In genomic region chr10:22324413-22324812, GRCh38 we compare ENCODE assay signal across 9 cellular contexts. TPM values are rescaled to one million over a fixed set of nuclear protein-coding genes. Genes with fewer than 3 reads are reported as not detected.
DNase-seq lines count a peak whose midpoint lies in the region; ATAC-seq, FAIRE-seq and TF ChIP-seq lines count a peak whose summit lies in the region.
"Had no signal": no experiment of that assay in that cellular context is flagged by ENCODE, and none has a peak within 500 bp of the region (broad histone marks: within the 10 kb centered on the region; RNA-seq: fewer than 3 reads in every experiment).

No MANE protein-coding gene starts in this region.

- H3K4me1 Mint-ChIP-seq in activated naive CD4-positive, alpha-beta T cell treated with anti-CD3 and anti-CD28 coated beads, Interleukin-2, amount 10 ng/mL, durations not matched to agents 7 days and 5 days = peaks cover 50% of the 10 kb centered on the region
- H3K4me1 Mint-ChIP-seq in activated B cell treated with CpG ODN at 0.5 μM for 24 hours = peaks cover 49% of the 10 kb centered on the region

- H3K4me2 ChIP-seq in keratinocyte (ENCODE audit: control insufficient read depth, extremely low read depth, insufficient read depth, low read depth, low read length) = peak overlapping the region; percentile 97

- no peaks in the 10 kb centered on the region for H3K9me3 ChIP-seq in keratinocyte (ENCODE audit: control insufficient read depth, low read depth, low read length)

- no peak overlapping the region for H3K4me3 ChIP-seq in keratinocyte (ENCODE audit: control insufficient read depth in 2 of 3, extremely low read depth in 1 of 3, insufficient read depth in 2 of 3, low read depth in 1 of 3, low read length in 3 of 3)

- no peaks in the 10 kb centered on the region for H3K79me2 ChIP-seq in keratinocyte (ENCODE audit: control insufficient read depth, insufficient read depth, low read length)

- no peaks in the 10 kb centered on the region for H4K20me1 ChIP-seq in keratinocyte (ENCODE audit: control insufficient read depth, extremely low read depth, insufficient read depth, low read length)

- FAIRE-seq in keratinocyte (lab: Jason Lieb, UNC) = no peak

- H2AFZ ChIP-seq in keratinocyte (ENCODE audit: control insufficient read depth, low read length) = no peak overlapping the region

- ATAC-seq in activated B cell treated with CpG ODN at 0.5 μM for 24 hours (ENCODE audit: low read depth) (no peak), HG02678 (IDR thresholded peaks at IDR 0.05; ENCODE audit: unreplicated experiment) (no peak)

- intact Hi-C loops in activated B cell treated with CpG ODN at 0.5 μM for 24 hours (cut with micrococcal nuclease) = loop anchor here (5.0 kb wide), 1 partner anchor 398 kb away; no protein-coding TSS in a partner anchor

- no peaks in the 10 kb centered on the region for H3K9me1 ChIP-seq in keratinocyte (ENCODE audit: control insufficient read depth, extremely low read depth, insufficient read depth, low read length)

- POLR2A ChIA-PET in activated B cell treated with CpG ODN at 0.5 μM for 24 hours (lab: Charles Lee) = interaction anchor here (0.9 to 4.7 kb wide), 7 partner anchors 8 to 664 kb away, joined by 3 to 38 read pairs (median 7); partner anchors contain the start of gene COMMD3

- H3K36me3 Mint-ChIP-seq in activated naive CD4-positive, alpha-beta T cell treated with anti-CD3 and anti-CD28 coated beads, Interleukin-2, amount 10 ng/mL, durations not matched to agents 7 days and 5 days = peaks cover 18% of the 10 kb centered on the region
- peaks cover 16% of the 10 kb centered on the region for H3K36me3 Mint-ChIP-seq in activated B cell treated with CpG ODN at 0.5 μM for 24 hours (ENCODE audit: low read depth)

- H3K9ac ChIP-seq in keratinocyte (ENCODE audit: control insufficient read depth, extremely low read depth, insufficient read depth, low read length) = no peak overlapping the region

- no peak for DNase-seq in activated naive CD4-positive, alpha-beta T cell treated with anti-CD3 and anti-CD28 coated beads, Interleukin-2, amount 10 ng/mL, durations not matched to agents 7 days and 5 days
- no peak for DNase-seq in activated naive CD4-positive, alpha-beta T cell treated with anti-CD3 and anti-CD28 coated beads, Interleukin-2, amount 50 U/mL, for 16 hours
- no peak for DNase-seq in activated B cell treated with CpG ODN at 0.5 μM for 24 hours
- DNase-seq in keratinocyte (ENCODE audit: low read depth, low spot score) = no peak
- peak; percentile 61 for DNase-seq in superior temporal gyrus (ENCODE audit: extremely low spot score)
- no peak for DNase-seq in NCI-H2227 (lab: John Stamatoyannopoulos, UW; ENCODE audit: unreplicated experiment)
- DNase-seq in NCI-H1092 (lab: John Stamatoyannopoulos, UW) = no peak
- DNase-seq: T-helper 9 cell had no signal

- H3K36me3 ChIP-seq in keratinocyte (ENCODE audit: control insufficient read depth in 2 of 2, extremely low read depth in 1 of 2, insufficient read depth in 2 of 2, low read length in 2 of 2) = peaks cover 2 to 3% of the 10 kb centered on the region in 2 experiments

- H3K27ac Mint-ChIP-seq in activated naive CD4-positive, alpha-beta T cell treated with anti-CD3 and anti-CD28 coated beads, Interleukin-2, amount 10 ng/mL, durations not matched to agents 7 days and 5 days = no peak overlapping the region
- H3K27ac Mint-ChIP-seq in activated B cell treated with CpG ODN at 0.5 μM for 24 hours = peak overlapping the region; percentile 89

- TF ChIP-seq CTCF in activated B cell treated with CpG ODN at 0.5 μM for 24 hours (IDR thresholded peaks at IDR 0.05) = no peak
- no peak for TF ChIP-seq CTCF in keratinocyte (optimal IDR thresholded peaks at IDR 0.05 in 1 of 3, IDR thresholded peaks at IDR 0.05 in 1 of 3, conservative IDR thresholded peaks at IDR 0.05 in 1 of 3; ENCODE audit: extremely low read depth in 1 of 3, insufficient read depth in 2 of 3, low read length in 3 of 3)

- H3K27me3 Mint-ChIP-seq in activated naive CD4-positive, alpha-beta T cell treated with anti-CD3 and anti-CD28 coated beads, Interleukin-2, amount 10 ng/mL, durations not matched to agents 7 days and 5 days = peaks cover 56% of the 10 kb centered on the region
- H3K27me3 Mint-ChIP-seq in activated B cell treated with CpG ODN at 0.5 μM for 24 hours = no peaks in the 10 kb centered on the region

- dilution Hi-C loops in keratinocyte (cut with MboI; ENCODE audit: extremely low pct_ligation_motif_present, low sequenced_read_pairs) = no loop called here

- CTCF ChIA-PET in activated naive CD4-positive, alpha-beta T cell treated with anti-CD3 and anti-CD28 coated beads, Interleukin-2, amount 10 ng/mL, durations not matched to agents 7 days and 5 days (lab: Charles Lee) = interaction anchor here (1.1 kb wide), 1 partner anchor 14 kb away, joined by 3 read pairs; no protein-coding TSS in a partner anchor
- CTCF ChIA-PET in activated B cell treated with CpG ODN at 0.5 μM for 24 hours (lab: Charles Lee) = no interaction called here

- H3K4me1 ChIP-seq in keratinocyte (ENCODE audit: control insufficient read depth, extremely low read depth, insufficient read depth, low read length) = peaks cover 28% of the 10 kb centered on the region

- H3K27ac ChIP-seq in keratinocyte (ENCODE audit: control insufficient read depth, insufficient read depth, low read length) = no peak overlapping the region

- H3K27me3 ChIP-seq in keratinocyte (ENCODE audit: control insufficient read depth, extremely low read depth, insufficient read depth, low read length) = peaks cover 14% of the 10 kb centered on the region

- H3K9me3 Mint-ChIP-seq in activated naive CD4-positive, alpha-beta T cell treated with anti-CD3 and anti-CD28 coated beads, Interleukin-2, amount 10 ng/mL, durations not matched to agents 7 days and 5 days = no peaks in the 10 kb centered on the region
- no peaks in the 10 kb centered on the region for H3K9me3 Mint-ChIP-seq in activated B cell treated with CpG ODN at 0.5 μM for 24 hours

- peak overlapping the region; percentile 84 for H3K4me3 Mint-ChIP-seq in activated naive CD4-positive, alpha-beta T cell treated with anti-CD3 and anti-CD28 coated beads, Interleukin-2, amount 10 ng/mL, durations not matched to agents 7 days and 5 days
- peak overlapping the region; percentile 90 for H3K4me3 Mint-ChIP-seq in activated B cell treated with CpG ODN at 0.5 μM for 24 hours

RNA-seq across cellular contexts. Expression of gene BMI1, which starts 3.5 kb away (rescaled TPM):
- 62.3 and 70.1 TPM in 2 replicates for total RNA-seq in activated B cell treated with CpG ODN at 0.5 μM for 24 hours
- polyA plus RNA-seq in keratinocyte = 21.6 to 33.1 TPM (median 22.0 TPM) in 3 replicates
- 32.6 TPM for polyA plus RNA-seq in keratinocyte (2011; ENCODE audit: low read depth)
- 18.4 and 37.5 TPM in 2 replicates for polyA plus RNA-seq in keratinocyte (2011; cell fraction: cytosol; rRNA removed)
- 19.7 and 28.5 TPM in 2 replicates for polyA plus RNA-seq in keratinocyte (2011; cell fraction: nucleus; rRNA removed)
- polyA plus RNA-seq in keratinocyte (2012; ENCODE audit: low replicate concordance) = 19.4 and 29.1 TPM in 2 replicates
- polyA minus RNA-seq in keratinocyte = 22.3 to 46.3 TPM (median 46.3 TPM) in 3 replicates
- polyA minus RNA-seq in keratinocyte (2011; cell fraction: cytosol; rRNA and poly(A)+ RNA removed) = 32.0 TPM
- 4.9 and 18.2 TPM in 2 replicates for polyA minus RNA-seq in keratinocyte (2011; cell fraction: nucleus; rRNA and poly(A)+ RNA removed)

RNA-seq across cellular contexts. Expression of gene COMMD3, which starts 8.2 kb away (rescaled TPM):
- 68.2 and 72.8 TPM in 2 replicates for total RNA-seq in activated B cell treated with CpG ODN at 0.5 μM for 24 hours
- polyA plus RNA-seq in keratinocyte = 29.3 to 59.5 TPM (median 39.2 TPM) in 3 replicates
- polyA plus RNA-seq in keratinocyte (2011; ENCODE audit: low read depth) = 9.4 TPM
- polyA plus RNA-seq in keratinocyte (2011; cell fraction: cytosol; rRNA removed) = 33.7 and 64.5 TPM in 2 replicates
- polyA plus RNA-seq in keratinocyte (2011; cell fraction: nucleus; rRNA removed) = 26.6 and 42.5 TPM in 2 replicates
- polyA plus RNA-seq in keratinocyte (2012; ENCODE audit: low replicate concordance) = 37.8 and 53.3 TPM in 2 replicates
- 6.5 to 13.3 TPM (median 11.7 TPM) in 3 replicates for polyA minus RNA-seq in keratinocyte
- polyA minus RNA-seq in keratinocyte (2011; cell fraction: cytosol; rRNA and poly(A)+ RNA removed) = 6.9 TPM
- 4.4 and 7.1 TPM in 2 replicates for polyA minus RNA-seq in keratinocyte (2011; cell fraction: nucleus; rRNA and poly(A)+ RNA removed)

RNA-seq across cellular contexts. Expression of gene SPAG6, which starts 20.9 kb away (rescaled TPM):
- 0.12 and 0.62 TPM in 2 replicates for total RNA-seq in activated B cell treated with CpG ODN at 0.5 μM for 24 hours
- not detected in 3 replicates for polyA plus RNA-seq in keratinocyte
- polyA plus RNA-seq in keratinocyte (2011; ENCODE audit: low read depth) = not detected
- not detected in 2 replicates for polyA plus RNA-seq in keratinocyte (2011; cell fraction: cytosol; rRNA removed)
- polyA plus RNA-seq in keratinocyte (2011; cell fraction: nucleus; rRNA removed) = not detected in 2 replicates
- polyA plus RNA-seq in keratinocyte (2012; ENCODE audit: low replicate concordance) = not detected in 2 replicates
- not detected in 3 replicates for polyA minus RNA-seq in keratinocyte
- polyA minus RNA-seq in keratinocyte (2011; cell fraction: cytosol; rRNA and poly(A)+ RNA removed) = not detected
- polyA minus RNA-seq in keratinocyte (2011; cell fraction: nucleus; rRNA and poly(A)+ RNA removed) = not detected in 2 replicates
